Comparison of ENCODE assay signal across 25 cellular contexts in the genomic region with DNA sequence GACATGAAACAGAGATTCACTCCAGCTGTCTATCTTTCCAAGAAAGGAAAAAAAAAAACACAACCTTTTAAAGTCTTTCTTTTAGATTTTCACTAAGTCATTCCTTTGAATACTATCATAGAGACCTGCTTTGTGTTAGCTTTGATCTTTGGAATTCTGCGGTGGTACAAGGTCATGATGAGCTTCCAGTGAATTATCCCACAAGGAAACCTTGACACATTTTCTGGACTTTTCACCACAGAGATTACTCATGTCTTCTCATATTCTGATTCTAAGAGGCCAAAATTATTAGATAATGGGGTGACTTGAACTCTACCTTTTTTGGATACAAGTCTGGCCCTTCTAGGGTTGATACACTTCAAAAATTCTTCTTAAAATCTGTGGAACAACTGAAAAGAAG.
DNase-seq lines count a peak whose midpoint lies in the region; ATAC-seq, FAIRE-seq and TF ChIP-seq lines count a peak whose summit lies in the region.
"Had no signal": no experiment of that assay in that cellular context is flagged by ENCODE, and none has a peak within 500 bp of the region (broad histone marks: within the 10 kb centered on the region; RNA-seq: fewer than 3 reads in every experiment).

No MANE protein-coding gene starts in this region.

- DNase-seq in HepG2 (ENCODE audit: low spot score): peak; percentile 3
- DNase-seq in right lobe of liver: no peak
- DNase-seq in amniotic epithelial cell (ENCODE audit: low read depth): peak; percentile 67
- peak; percentile 17 for DNase-seq in iris pigment epithelial cell (ENCODE audit: low read depth)
- peak; percentile 2 for DNase-seq in urothelium cell line (ENCODE audit: low spot score)
- no peak for DNase-seq in natural killer cell treated with Interleukin-12 subunit alpha and Interleukin-12 subunit beta and Interleukin-15 and Interleukin-18, amount 100 ng/mL, for 72 hours (ENCODE audit: low spot score)
- no peak for DNase-seq in islet precursor cell
- DNase-seq in aorta: no peak
- DNase-seq: Caco-2; CD4-positive, CD25-positive, alpha-beta regulatory T cell; CD8-positive, alpha-beta T cell; DMS153; DMS79; EL; GDM1; H9; HFFc6 had no signal

- H3K9me3 Mint-ChIP-seq in natural killer cell treated with Interleukin-12 subunit alpha and Interleukin-12 subunit beta and Interleukin-15 and Interleukin-18, amount 100 ng/mL, for 72 hours: peaks cover 2% of the 10 kb centered on the region
- H3K9me3 Mint-ChIP-seq: CD8-positive, alpha-beta T cell; GM23338; H9 had no signal

- WGBS in HepG2 (ENCODE audit: low lambda C conversion rate): 0% methylated on average over 1 of the region's 1 CpG
- 50% methylated on average over 1 of the region's 1 CpG for WGBS in right lobe of liver (ENCODE audit: insufficient coverage, low coverage, low lambda C conversion rate, missing lambda C conversion rate)
- WGBS in aorta, 2 donors: 96 to 97% methylated on average over 1 of the region's 1 CpG

- TF ChIP-seq EP300 in HepG2 (IDR thresholded peaks at IDR 0.05; ENCODE audit: low read depth in 2 of 2, low read length in 2 of 2) (no peak), HepG2 (CRISPR knock-in tag; IDR thresholded peaks at IDR 0.05; ENCODE audit: borderline replicate concordance) (no peak)

- H3K4me3 ChIP-seq in HepG2 (replicated peaks in 1 of 3; ENCODE audit: insufficient read depth in 1 of 3, low read depth in 2 of 3, low read length in 3 of 3) (no peak overlapping the region), right lobe of liver (no peak overlapping the region), aorta (ENCODE audit: low read length in 2 of 2) (no peak overlapping the region)
- H3K4me3 ChIP-seq: BLaER1, GM12878, GM23338 had no signal

- H3K79me2 ChIP-seq in HepG2 (ENCODE audit: insufficient read depth, low read length): no peaks in the 10 kb centered on the region

- ATAC-seq in HepG2 (no peak), right lobe of liver (no peak), aorta (ENCODE audit: low FRiP score) (no peak)
- ATAC-seq in natural killer cell treated with Interleukin-12 subunit alpha and Interleukin-12 subunit beta and Interleukin-15 and Interleukin-18, amount 100 ng/mL, for 72 hours: no peak
- ATAC-seq: CD8-positive, alpha-beta T cell; GM12878; GM23338 had no signal

- H3K27me3 Mint-ChIP-seq in natural killer cell treated with Interleukin-12 subunit alpha and Interleukin-12 subunit beta and Interleukin-15 and Interleukin-18, amount 100 ng/mL, for 72 hours: no peaks in the 10 kb centered on the region
- H3K27me3 Mint-ChIP-seq: B cell; CD4-positive, CD25-positive, alpha-beta regulatory T cell had no signal

- H3K36me3 ChIP-seq in HepG2 (replicated peaks in 1 of 2; ENCODE audit: control insufficient read depth in 1 of 2, insufficient read depth in 2 of 2, low read length in 2 of 2) (no peaks in the 10 kb centered on the region), right lobe of liver (no peaks in the 10 kb centered on the region), aorta (ENCODE audit: control insufficient read depth in 1 of 2, insufficient read depth in 2 of 2, low read length in 1 of 2) (no peaks in the 10 kb centered on the region)
- H3K36me3 ChIP-seq: BLaER1 had no signal

- H4K20me1 ChIP-seq in HepG2 (ENCODE audit: insufficient read depth, low read length): no peaks in the 10 kb centered on the region
- H4K20me1 ChIP-seq: BLaER1 had no signal

- H3K4me3 Mint-ChIP-seq in natural killer cell treated with Interleukin-12 subunit alpha and Interleukin-12 subunit beta and Interleukin-15 and Interleukin-18, amount 100 ng/mL, for 72 hours: no peak overlapping the region
- H3K4me3 Mint-ChIP-seq: B cell; CD4-positive, CD25-positive, alpha-beta regulatory T cell; CD8-positive, alpha-beta T cell; GM23338; H9; HFFc6 had no signal

- H2AFZ ChIP-seq in HepG2 (ENCODE audit: low read length): no peak overlapping the region
- H2AFZ ChIP-seq: GM23338 had no signal

- no peaks in the 10 kb centered on the region for H3K4me1 ChIP-seq in HepG2 (ENCODE audit: insufficient read depth, low read length)
- no peaks in the 10 kb centered on the region for H3K4me1 ChIP-seq in right lobe of liver
- H3K4me1 ChIP-seq in aorta (ENCODE audit: control insufficient read depth in 1 of 2, insufficient read depth in 2 of 2, low read length in 2 of 2): no peaks in the 10 kb centered on the region
- H3K4me1 ChIP-seq: BLaER1, Caco-2 had no signal

- H3K27ac ChIP-seq in HepG2 (ENCODE audit: extremely low read length, insufficient read depth, low read length): no peak overlapping the region
- no peak overlapping the region for H3K27ac ChIP-seq in right lobe of liver
- H3K27ac ChIP-seq in aorta (ENCODE audit: low read depth in 1 of 2, low read length in 2 of 2): no peak overlapping the region
- H3K27ac ChIP-seq: 22Rv1, BLaER1, C4-2B had no signal

- intact Hi-C loops in HepG2 (cut with micrococcal nuclease; ENCODE audit: unreplicated experiment) (no loop called here), right lobe of liver (cut with DNase I) (no loop called here), aorta (cut with DNase I) (no loop called here)

- POLR2A ChIA-PET in HepG2 (lab: Yijun Ruan, JAX): no interaction called here

- TF ChIP-seq POLR2A in HepG2 (IDR thresholded peaks at IDR 0.05; ENCODE audit: insufficient read depth in 1 of 2, low read depth in 2 of 2, low read length in 2 of 2): no peak
- TF ChIP-seq POLR2A in right lobe of liver (IDR thresholded peaks at IDR 0.05): no peak

- no peak overlapping the region for H3K9ac ChIP-seq in HepG2 (ENCODE audit: insufficient read depth, low read depth, low read length)
- H3K9ac ChIP-seq: BLaER1 had no signal

- TF ChIP-seq CTCF in HepG2 (CRISPR knock-in tag; IDR thresholded peaks at IDR 0.05) (no peak), right lobe of liver (IDR thresholded peaks at IDR 0.05) (no peak)

- TF ChIP-seq RAD21 in HepG2 (CRISPR knock-in tag; IDR thresholded peaks at IDR 0.05): no peak

- no peak overlapping the region for H3K4me2 ChIP-seq in HepG2 (ENCODE audit: low read depth, low read length)
- H3K4me2 ChIP-seq: BLaER1, GM23338 had no signal

- CTCF ChIA-PET in HepG2 (lab: Yijun Ruan, JAX; ENCODE audit: low intra/inter-chr PET ratio, low total read pairs): no interaction called here

- no peaks in the 10 kb centered on the region for H3K27me3 ChIP-seq in HepG2 (ENCODE audit: control insufficient read depth in 1 of 2, insufficient read depth in 2 of 2, low read length in 2 of 2)
- no peaks in the 10 kb centered on the region for H3K27me3 ChIP-seq in right lobe of liver
- no peaks in the 10 kb centered on the region for H3K27me3 ChIP-seq in aorta (ENCODE audit: control insufficient read depth in 1 of 2, insufficient read depth in 2 of 2, low read length in 1 of 2)
- H3K27me3 ChIP-seq: BLaER1 had no signal

- no TSS peak for BruUV-seq in HepG2 (replicated peaks; lab: Mats Ljungman, UMichigan)

- H3K27ac Mint-ChIP-seq in natural killer cell treated with Interleukin-12 subunit alpha and Interleukin-12 subunit beta and Interleukin-15 and Interleukin-18, amount 100 ng/mL, for 72 hours: no peak overlapping the region
- H3K27ac Mint-ChIP-seq: B cell; CD4-positive, CD25-positive, alpha-beta regulatory T cell; CD8-positive, alpha-beta T cell; GM23338; H9; HFFc6 had no signal

- in situ Hi-C loops in HepG2 (cut with HindIII; ENCODE audit: extremely low pct_ligation_motif_present, low pct_unique_long_range_greater_than_20kb): no loop called here

- FAIRE-seq in HepG2 (lab: Jason Lieb, UNC) (no peak), urothelium cell line (lab: Jason Lieb, UNC) (no peak)
- FAIRE-seq: A204.1, GM12878, GM18507 had no signal

- peaks cover 14 to 16% of the 10 kb centered on the region in 2 donors for H3K4me1 Mint-ChIP-seq in natural killer cell treated with Interleukin-12 subunit alpha and Interleukin-12 subunit beta and Interleukin-15 and Interleukin-18, amount 100 ng/mL, for 72 hours (ENCODE audit: low read depth in 2 of 2)
- H3K4me1 Mint-ChIP-seq: B cell, GM23338, H9 had no signal

- H3K9me3 ChIP-seq in HepG2 (ENCODE audit: low read length) (peaks cover 4% of the 10 kb centered on the region; the same call in 1 of the 2 replicates), right lobe of liver (no peaks in the 10 kb centered on the region), aorta (ENCODE audit: control insufficient read depth, low read length) (peaks cover 2% of the 10 kb centered on the region)
- H3K9me3 ChIP-seq: BLaER1, Caco-2 had no signal

- no peaks in the 10 kb centered on the region for H3K36me3 Mint-ChIP-seq in natural killer cell treated with Interleukin-12 subunit alpha and Interleukin-12 subunit beta and Interleukin-15 and Interleukin-18, amount 100 ng/mL, for 72 hours
- H3K36me3 Mint-ChIP-seq: CD4-positive, CD25-positive, alpha-beta regulatory T cell; CD8-positive, alpha-beta T cell had no signal

TF ChIP-seq in HepG2, 621 proteins besides CTCF, POLR2A, EP300 and RAD21:
- no peak for TF ChIP-seq ZNF768 (CRISPR knock-in tag; IDR thresholded peaks at IDR 0.05)
- TF ChIP-seq, protein P1, sequence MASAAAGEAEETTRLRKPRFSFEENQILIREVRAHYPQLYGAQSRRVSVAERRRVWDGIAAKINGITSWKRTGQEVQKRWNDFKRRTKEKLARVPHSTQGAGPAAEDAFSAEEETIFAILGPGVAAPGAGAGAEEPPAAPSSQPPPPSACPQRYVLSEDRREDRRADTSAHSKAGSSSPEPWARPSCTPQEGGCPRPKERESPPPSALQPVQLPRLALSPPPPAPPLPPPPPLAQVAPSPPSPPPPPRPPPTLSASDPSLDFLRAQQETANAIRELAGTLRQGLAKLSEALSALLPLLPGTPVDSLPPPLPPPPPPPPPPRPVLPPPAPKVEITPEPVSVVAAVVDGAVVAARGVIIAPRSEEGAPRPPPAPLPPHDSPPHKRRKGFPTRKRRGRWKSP (CRISPR knock-in tag; IDR thresholded peaks at IDR 0.05): no peak
- no peak for TF ChIP-seq RARA (CRISPR knock-in tag; IDR thresholded peaks at IDR 0.05)
- no peak for TF ChIP-seq ZNF839 (CRISPR knock-in tag; IDR thresholded peaks at IDR 0.05; ENCODE audit: borderline replicate concordance)
- TF ChIP-seq HNF4A (CRISPR knock-in tag; IDR thresholded peaks at IDR 0.05): no peak
- TF ChIP-seq ZMYM3 (CRISPR knock-in tag; IDR thresholded peaks at IDR 0.05): no peak
TF ChIP-seq in HepG2: peak in this region for 0.

Comparison
In these comparisons a context has a peak if more than half of its experiments do, and no peak if none do; other contexts are left out.
1. DNase-seq: peak in HepG2 (single experiment), amniotic epithelial cell (single experiment), iris pigment epithelial cell (single experiment) and urothelium cell line (single experiment); none in right lobe of liver (0 of 3), natural killer cell treated with Interleukin-12 subunit alpha and Interleukin-12 subunit beta and Interleukin-15 and Interleukin-18, amount 100 ng/mL, for 72 hours (single experiment), islet precursor cell (single experiment) and aorta (0 of 2).